Comparison of ENCODE assay signal across 8 cellular contexts in genomic region chr1:116372186-116372585, GRCh38. TPM values are rescaled to one million over a fixed set of nuclear protein-coding genes. Genes with fewer than 3 reads are reported as not detected.
DNase-seq lines count a peak whose midpoint lies in the region; ATAC-seq and TF ChIP-seq lines count a peak whose summit lies in the region.

No MANE protein-coding gene starts in this region.

- H3K36me3 ChIP-seq in GM23248 (ENCODE audit: low read depth) (no peaks in the 10 kb centered on the region), left ventricle myocardium inferior (no peaks in the 10 kb centered on the region), gastrocnemius medialis (no peaks in the 10 kb centered on the region), SJCRH30 (no peaks in the 10 kb centered on the region)

- no peak for ATAC-seq in gastrocnemius medialis

- peaks cover 37% of the 10 kb centered on the region for H3K4me1 Mint-ChIP-seq in activated CD4-positive, alpha-beta memory T cell treated with anti-CD3 and anti-CD28 coated beads, Interleukin-2, amount 10 ng/mL, durations not matched to agents 7 days and 5 days

- CTCF ChIA-PET in activated CD4-positive, alpha-beta memory T cell treated with anti-CD3 and anti-CD28 coated beads, Interleukin-2, amount 10 ng/mL, durations not matched to agents 7 days and 5 days (lab: Charles Lee), result no interaction called here

- TF ChIP-seq CTCF in left ventricle myocardium inferior (IDR thresholded peaks at IDR 0.05; ENCODE audit: borderline replicate concordance) (no peak), gastrocnemius medialis (IDR thresholded peaks at IDR 0.05 in 4 of 5, conservative IDR thresholded peaks at IDR 0.05 in 1 of 5) (no peak)

- H2AFZ ChIP-seq in GM23248, result peak overlapping the region; percentile 91

- H3K4me2 ChIP-seq in GM23248 (ENCODE audit: unreplicated experiment), result peak overlapping the region; percentile 71

- H3K9me2 ChIP-seq in GM23248 (ENCODE audit: insufficient read depth), result no peaks in the 10 kb centered on the region

- no peak for TF ChIP-seq POLR2A in gastrocnemius medialis (IDR thresholded peaks at IDR 0.05)

- H3K9me3 Mint-ChIP-seq in activated CD4-positive, alpha-beta memory T cell treated with anti-CD3 and anti-CD28 coated beads, Interleukin-2, amount 10 ng/mL, durations not matched to agents 7 days and 5 days, result no peaks in the 10 kb centered on the region

- H3K4me1 ChIP-seq in GM23248 (ENCODE audit: insufficient read depth) (peaks cover 27% of the 10 kb centered on the region), left ventricle myocardium inferior (peaks cover 54% of the 10 kb centered on the region), gastrocnemius medialis (peaks cover 22 to 43% of the 10 kb centered on the region in 2 donors), SJCRH30 (peaks cover 11% of the 10 kb centered on the region; the same call in 1 of the 2 replicates)

- peak overlapping the region; percentile 69 for H3K4me3 Mint-ChIP-seq in activated CD4-positive, alpha-beta memory T cell treated with anti-CD3 and anti-CD28 coated beads, Interleukin-2, amount 10 ng/mL, durations not matched to agents 7 days and 5 days

- H3K9me3 ChIP-seq in GM23248 (ENCODE audit: low read depth) (no peaks in the 10 kb centered on the region), left ventricle myocardium inferior (replicated peaks) (no peaks in the 10 kb centered on the region), gastrocnemius medialis (no peaks in the 10 kb centered on the region), SJCRH30 (replicated peaks) (no peaks in the 10 kb centered on the region)

- no peaks in the 10 kb centered on the region for H3K27me3 ChIP-seq in GM23248 (replicated peaks; ENCODE audit: insufficient read depth)
- H3K27me3 ChIP-seq in left ventricle myocardium inferior (ENCODE audit: low read depth), result no peaks in the 10 kb centered on the region
- H3K27me3 ChIP-seq in gastrocnemius medialis, result no peaks in the 10 kb centered on the region
- no peaks in the 10 kb centered on the region for H3K27me3 ChIP-seq in SJCRH30

- no peak for DNase-seq in GM23248
- no peak for DNase-seq in activated CD4-positive, alpha-beta memory T cell treated with anti-CD3 and anti-CD28 coated beads, Interleukin-2, amount 10 ng/mL, durations not matched to agents 7 days and 5 days
- no peak for DNase-seq in left ventricle myocardium inferior
- no peak for DNase-seq in gastrocnemius medialis
- no peak for DNase-seq in NCI-H345 treated with DMSO at 0.1 percent for 48 hours (lab: John Stamatoyannopoulos, UW; ENCODE audit: unreplicated experiment)
- no peak for DNase-seq in SJCRH30
- DNase-seq in NCI-H69 (lab: John Stamatoyannopoulos, UW), result no peak
- DNase-seq in NCI-H1436 treated with DMSO at 0.1 percent for 48 hours (lab: John Stamatoyannopoulos, UW), result no peak

- no peaks in the 10 kb centered on the region for H4K20me1 ChIP-seq in GM23248 (ENCODE audit: insufficient read depth)

- H3K27me3 Mint-ChIP-seq in activated CD4-positive, alpha-beta memory T cell treated with anti-CD3 and anti-CD28 coated beads, Interleukin-2, amount 10 ng/mL, durations not matched to agents 7 days and 5 days, result peaks cover 26% of the 10 kb centered on the region

- peak overlapping the region; percentile 95 for H3K9ac ChIP-seq in GM23248

- 38 to 39% methylated on average over 11 of the region's 11 CpGs for WGBS in GM23248 (ENCODE audit: low coverage in 1 of 2, low lambda C conversion rate in 2 of 2, missing lambda C conversion rate in 2 of 2), 2 experiments

- POLR2A ChIA-PET in activated CD4-positive, alpha-beta memory T cell treated with anti-CD3 and anti-CD28 coated beads, Interleukin-2, amount 10 ng/mL, durations not matched to agents 7 days and 5 days (lab: Charles Lee), result interaction anchor here (1.4 to 2.9 kb wide), 3 partner anchors 20 to 132 kb away, joined by 3 to 15 read pairs (median 7); no protein-coding TSS in a partner anchor

- in situ Hi-C loops in GM23248 (cut with MboI), result no loop called here
- in situ Hi-C loops in gastrocnemius medialis (cut with MboI; ENCODE audit: low sequenced_read_pairs in 4 of 4), result loop anchor here in 2 of 4 donors (10.0 to 25.0 kb wide), 3 partner anchors 113 to 210 kb away; no protein-coding TSS in a partner anchor

- intact Hi-C loops in left ventricle myocardium inferior (cut with micrococcal nuclease), result no loop called here
- intact Hi-C loops in gastrocnemius medialis (cut with DNase I; ENCODE audit: low total_unique reads), result loop anchor here (5.0 to 10.0 kb wide), 3 partner anchors 200 to 1677 kb away; partner anchors contain the start of genes AMPD1, CD58 and TRIM45

- peak overlapping the region; percentile 56; the same call in 1 of the 2 replicates for H3K27ac ChIP-seq in GM23248
- peak overlapping the region; percentile 98 for H3K27ac ChIP-seq in left ventricle myocardium inferior (replicated peaks)
- peak overlapping the region; percentile 94 to 98 (median 96) for H3K27ac ChIP-seq in gastrocnemius medialis
- H3K27ac ChIP-seq in SJCRH30, result no peak overlapping the region

- H3K27ac Mint-ChIP-seq in activated CD4-positive, alpha-beta memory T cell treated with anti-CD3 and anti-CD28 coated beads, Interleukin-2, amount 10 ng/mL, durations not matched to agents 7 days and 5 days, result no peak overlapping the region

- peaks cover 17% of the 10 kb centered on the region for H3K36me3 Mint-ChIP-seq in activated CD4-positive, alpha-beta memory T cell treated with anti-CD3 and anti-CD28 coated beads, Interleukin-2, amount 10 ng/mL, durations not matched to agents 7 days and 5 days (ENCODE audit: low read depth)

- H3K79me2 ChIP-seq in GM23248 (ENCODE audit: insufficient read depth), result peaks cover 33% of the 10 kb centered on the region

- H3F3A ChIP-seq in GM23248 (ENCODE audit: insufficient read depth), result peaks cover 32% of the 10 kb centered on the region

- H3K4me3 ChIP-seq in GM23248 (peak overlapping the region; percentile 98), left ventricle myocardium inferior (peak overlapping the region; percentile 96), gastrocnemius medialis (peak overlapping the region; percentile 80 to 93 (median 86)), SJCRH30 (no peak overlapping the region)

RNA-seq across cellular contexts. Expression of gene ATP1A1, which starts 0.9 kb away (rescaled TPM):
- 50.2 and 66.4 TPM in 2 replicates for total RNA-seq in GM23248 (2014; rRNA removed; shearing (Covaris generic))
- polyA plus RNA-seq in GM23248 (2016; fragmentation: Nextera tagmentation; extraction: Ambion mirVana), result 108 and 116 TPM in 2 replicates
- 100 to 1,000 TPM; 238 to 241 TPM for total RNA-seq in activated CD4-positive, alpha-beta memory T cell treated with anti-CD3 and anti-CD28 coated beads, Interleukin-2, amount 10 ng/mL, durations not matched to agents 7 days and 5 days
- 230 TPM for total RNA-seq in left ventricle myocardium inferior
- total RNA-seq in gastrocnemius medialis, result 100 to 1,000 TPM; 103 to 257 (median 204) TPM
- 110 and 112 TPM in 2 replicates for total RNA-seq in SJCRH30 (2014; rRNA removed; shearing (Covaris generic))
